ENCODE assay signal across 8 cellular contexts in genomic region chr2:119407430-119408220, GRCh38. TPM values are rescaled to one million over a fixed set of nuclear protein-coding genes. Genes with fewer than 3 reads are reported as not detected.
DNase-seq lines count a peak whose midpoint lies in the region; ATAC-seq and TF ChIP-seq lines count a peak whose summit lies in the region.

No MANE protein-coding gene starts in this region.

- no peak overlapping the region for H4K91ac ChIP-seq in H9 (ENCODE audit: insufficient read length, low read depth, low read length)

- H2AFZ ChIP-seq in H9 (ENCODE audit: low read length): no peak overlapping the region

- intact Hi-C loops in head of caudate nucleus (cut with DNase I) (loop anchor here (5.0 to 10.0 kb wide), 2 partner anchors 70 to 267 kb away; partner anchors contain the start of gene TMEM177), prostate gland (cut with DNase I) (loop anchor here (2.0 to 5.0 kb wide), 3 partner anchors 69 to 255 kb away; no protein-coding TSS in a partner anchor)

- peak; percentile 12 to 20 for DNase-seq in activated CD4-positive, alpha-beta T cell treated with anti-CD3 and anti-CD28 coated beads for 4 hours
- no peak for DNase-seq in activated CD4-positive, alpha-beta T cell treated with anti-CD3 and anti-CD28 coated beads, Interleukin-2, amount 50 U/mL, for 1 hour
- peak; percentile 59 for DNase-seq in H9
- peak; percentile 41 for DNase-seq in NCI-H2171 (lab: John Stamatoyannopoulos, UW)
- peak; percentile 28 to 41 for DNase-seq in activated T-cell treated with anti-CD3 and anti-CD28 coated beads, Interleukin-2, amount 50 U/mL, for 48 hours
- peak in 31 of 42 donors; percentile 27 to 84 (median 60) for DNase-seq in head of caudate nucleus
- DNase-seq in prostate gland (ENCODE audit: low spot score): peak; percentile 29

- H4K8ac ChIP-seq in H9 (replicated peaks; ENCODE audit: insufficient read length, low read depth, low read length): no peak overlapping the region

- no peak overlapping the region for H4K5ac ChIP-seq in H9 (ENCODE audit: insufficient read length, low read depth, low read length)

- no peak overlapping the region; the same call in 1 of the 2 replicates for H3K4ac ChIP-seq in H9 (ENCODE audit: low read depth, low read length)

- no peaks in the 10 kb centered on the region for H4K20me1 ChIP-seq in H9 (ENCODE audit: control insufficient read depth, insufficient read depth, insufficient read length)

- no peak overlapping the region for H2AK5ac ChIP-seq in H9 (ENCODE audit: insufficient read length, low read length)

- no peaks in the 10 kb centered on the region for H3K27me3 ChIP-seq in H9 (ENCODE audit: insufficient read depth, low read length)
- no peaks in the 10 kb centered on the region for H3K27me3 ChIP-seq in prostate gland (replicated peaks; ENCODE audit: insufficient read depth)

- no peak overlapping the region for H2BK120ac ChIP-seq in H9 (ENCODE audit: low read depth, low read length, poor library complexity, severe bottlenecking)

- H3K4me1 Mint-ChIP-seq in H9: peaks cover 5 to 6% of the 10 kb centered on the region in 2 experiments; a peak in 2 of 4 replicates

- no peak overlapping the region for H2BK5ac ChIP-seq in H9 (ENCODE audit: insufficient read length, low read length)

- H3K27me3 Mint-ChIP-seq in H9 (ENCODE audit: low read depth): peaks cover 2% of the 10 kb centered on the region; the same call in 1 of the 2 replicates

- H3K27ac ChIP-seq in H9 (ENCODE audit: insufficient read length, low read depth, low read length): no peak overlapping the region
- no peak overlapping the region for H3K27ac ChIP-seq in prostate gland

- H3K56ac ChIP-seq in H9 (ENCODE audit: insufficient read length, low read depth, low read length): no peak overlapping the region

- H3K27ac Mint-ChIP-seq in H9: no peak overlapping the region

- no peak overlapping the region for H2BK15ac ChIP-seq in H9 (ENCODE audit: low read depth, low read length)

- no peak overlapping the region for H3K18ac ChIP-seq in H9 (ENCODE audit: insufficient read length, low read depth, low read length)

- ATAC-seq in HG03039 (IDR thresholded peaks at IDR 0.05; ENCODE audit: unreplicated experiment): no peak

- H2BK20ac ChIP-seq in H9 (ENCODE audit: low read depth, low read length, poor library complexity, severe bottlenecking): no peak overlapping the region

- H3T11ph ChIP-seq in H9 (ENCODE audit: low read length): no peak overlapping the region

- H2BK12ac ChIP-seq in H9 (ENCODE audit: insufficient read length, low read depth, low read length): no peak overlapping the region

- H3K4me2 ChIP-seq in H9 (ENCODE audit: insufficient read depth, insufficient read length, low read length): no peak overlapping the region

- no peak overlapping the region for H3K23ac ChIP-seq in H9 (ENCODE audit: insufficient read length, low read depth, low read length)

- no peak overlapping the region; a peak in 1 of 5 replicates for H3K4me3 Mint-ChIP-seq in H9

- H3K9me3 Mint-ChIP-seq in H9: peaks cover 2 to 7% of the 10 kb centered on the region in 2 experiments; a peak in 3 of 5 replicates

- H3K36me3 Mint-ChIP-seq in H9 (ENCODE audit: insufficient read depth in 1 of 3, low read depth in 3 of 3): peaks cover 0 to 4% (median 3%) of the 10 kb centered on the region in 3 experiments; a peak in 2 of 7 replicates

- H3K4me1 ChIP-seq in H9 (ENCODE audit: insufficient read depth, low read length) (no peaks in the 10 kb centered on the region; the same call in 1 of the 2 replicates), prostate gland (replicated peaks) (no peaks in the 10 kb centered on the region)

- no peak overlapping the region for H3K9ac ChIP-seq in H9 (ENCODE audit: extremely low read depth, insufficient read length, low read length)

- no peaks in the 10 kb centered on the region for H3K36me3 ChIP-seq in prostate gland

- H3K79me1 ChIP-seq in H9 (ENCODE audit: insufficient read depth, low read depth, low read length, poor library complexity, severe bottlenecking): no peaks in the 10 kb centered on the region

- TF ChIP-seq POLR2A in prostate gland (IDR thresholded peaks at IDR 0.05): no peak

- H3K9me3 ChIP-seq in H9 (ENCODE audit: control insufficient read depth, low read depth, low read length) (no peaks in the 10 kb centered on the region), prostate gland (no peaks in the 10 kb centered on the region)

- TF ChIP-seq CTCF in H9 (conservative IDR thresholded peaks at IDR 0.05) (peak; percentile 83), prostate gland (IDR thresholded peaks at IDR 0.05) (peak; percentile 21 to 88 (median 80))

- WGBS in H9 (ENCODE audit: extremely low coverage, insufficient read length, low lambda C conversion rate): no CpG with 5 or more reads among the region's 7 CpGs
- 68% methylated on average over 7 of the region's 7 CpGs for WGBS in prostate gland

- H3K23me2 ChIP-seq in H9 (ENCODE audit: insufficient read length, low read depth, low read length, poor library complexity, severe bottlenecking): no peaks in the 10 kb centered on the region

- H3K4me3 ChIP-seq in prostate gland: no peak overlapping the region

- H3K14ac ChIP-seq in H9 (ENCODE audit: insufficient read depth, low read length): no peak overlapping the region

- H3K79me2 ChIP-seq in H9 (ENCODE audit: insufficient read depth, low read length): no peaks in the 10 kb centered on the region

RNA-seq across cellular contexts. Expression of gene TMEM37, which starts 24.0 kb away (rescaled TPM):
- total RNA-seq in H9 (2021) (4.2 and 4.8 TPM in 2 replicates), prostate gland (1 to 10 TPM; 1.7 to 6.8 TPM)

RNA-seq across cellular contexts. Expression of gene DBI, which starts 40.8 kb away (rescaled TPM):
- total RNA-seq in H9 (2021) (127 and 128 TPM in 2 replicates), prostate gland (100 to 1,000 TPM; 145 to 324 TPM)

RNA-seq across cellular contexts. Expression of gene C2orf76, which starts 41.0 kb away (rescaled TPM):
- total RNA-seq in H9 (2021): 5.7 and 7.7 TPM in 2 replicates
- total RNA-seq in prostate gland: 10 to 100 TPM; 15.8 to 16.2 TPM
